ENCODE assay signal across 28 cellular contexts in genomic region chr20:52838510-52839241, GRCh38.
"Had no signal": no experiment of that assay in that cellular context is flagged by ENCODE, and none has a peak within 500 bp of the region (broad histone marks: within the 10 kb centered on the region; RNA-seq: fewer than 3 reads in every experiment).

No MANE protein-coding gene starts in this region.

- FAIRE-seq: colon, endometrium, endothelial cell of umbilical vein, frontal cortex had no signal

- H3K27me3 ChIP-seq: colonic mucosa, esophagus muscularis mucosa, esophagus squamous epithelium, gastrocnemius medialis, gastroesophageal sphincter had no signal

- H3K9me3 ChIP-seq: colonic mucosa, esophagus muscularis mucosa, esophagus squamous epithelium, gastrocnemius medialis, gastroesophageal sphincter, heart left ventricle, heart right ventricle had no signal

- H3K36me3 ChIP-seq: colonic mucosa, esophagus muscularis mucosa, esophagus squamous epithelium, gastrocnemius medialis, gastroesophageal sphincter, heart left ventricle, heart right ventricle had no signal

- H3K4me1 ChIP-seq: colonic mucosa, esophagus muscularis mucosa, esophagus squamous epithelium, foreskin keratinocyte, gastrocnemius medialis, gastroesophageal sphincter, heart left ventricle, heart right ventricle had no signal

- H3K4me3 ChIP-seq: colonic mucosa, coronary artery, dorsolateral prefrontal cortex, esophagus muscularis mucosa, esophagus squamous epithelium, gastrocnemius medialis, gastroesophageal sphincter, heart left ventricle, heart right ventricle had no signal

- ATAC-seq: effector memory CD8-positive, alpha-beta T cell; esophagus mucosa; foreskin keratinocyte; gastrocnemius medialis; gastroesophageal sphincter; heart left ventricle; heart right ventricle had no signal

- DNase-seq: colonic mucosa; cortex of kidney; dermis blood vessel endothelial cell; dorsolateral prefrontal cortex; effector CD4-positive, alpha-beta T cell; effector CD8-positive, alpha-beta T cell; effector memory CD4-positive, alpha-beta T cell; effector memory CD8-positive, alpha-beta T cell; endodermal cell; erythroblast; esophagus squamous epithelium; foreskin fibroblast; foreskin keratinocyte; foreskin melanocyte; gastrocnemius medialis; glutamatergic neuron; head of caudate nucleus; heart left ventricle; heart right ventricle had no signal

- H3K27ac ChIP-seq: colonic mucosa, coronary artery, dorsolateral prefrontal cortex, epithelial cell of prostate, esophagus muscularis mucosa, esophagus squamous epithelium, foreskin keratinocyte, gastrocnemius medialis, gastroesophageal sphincter, heart left ventricle, heart right ventricle had no signal
